Comparison of ENCODE assay signal across 17 cellular contexts in the genomic region with DNA sequence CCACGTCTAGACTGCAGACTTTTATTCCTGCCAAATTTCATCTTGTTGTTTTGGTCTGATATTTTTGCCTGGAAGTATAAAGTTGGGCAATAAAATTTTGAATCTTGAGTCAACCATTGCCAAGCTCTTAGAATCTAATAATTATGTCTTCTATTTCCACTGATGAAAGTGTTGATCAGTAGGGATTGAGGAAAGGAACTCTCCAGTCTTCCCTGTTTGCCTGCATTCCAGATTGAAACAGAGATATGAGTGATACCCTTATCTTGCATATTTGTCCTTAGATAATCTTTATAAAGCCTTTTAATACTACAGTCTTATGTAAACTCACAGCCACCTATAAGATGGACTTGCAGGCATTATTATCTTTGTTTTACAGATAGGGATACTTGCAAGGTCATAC. TPM values are rescaled to one million over a fixed set of nuclear protein-coding genes. Genes with fewer than 3 reads are reported as not detected.
DNase-seq lines count a peak whose midpoint lies in the region; FAIRE-seq and TF ChIP-seq lines count a peak whose summit lies in the region.
"Had no signal": no experiment of that assay in that cellular context is flagged by ENCODE, and none has a peak within 500 bp of the region (broad histone marks: within the 10 kb centered on the region; RNA-seq: fewer than 3 reads in every experiment).

No MANE protein-coding gene starts in this region.

- no peak overlapping the region for H3K4me2 ChIP-seq in neuronal stem cell (ENCODE audit: insufficient read depth, low read length, poor library complexity, severe bottlenecking)
- H3K4me2 ChIP-seq: GM23338 had no signal

- H3K14ac ChIP-seq in neuronal stem cell (ENCODE audit: low read length) = no peak overlapping the region

- H2BK15ac ChIP-seq in neuronal stem cell (ENCODE audit: low read length) = no peak overlapping the region

- H3K27me3 ChIP-seq in neuronal stem cell (ENCODE audit: control insufficient read depth in 3 of 3, insufficient read depth in 3 of 3, low read depth in 1 of 3, low read length in 3 of 3) = no peaks in the 10 kb centered on the region

- no peak overlapping the region for H2BK120ac ChIP-seq in neuronal stem cell (ENCODE audit: low read depth, low read length)

- H2AFZ ChIP-seq in neuronal stem cell (ENCODE audit: low read length) = peak overlapping the region; percentile 30
- H2AFZ ChIP-seq: GM23338 had no signal

- no peak overlapping the region for H4K91ac ChIP-seq in neuronal stem cell (ENCODE audit: low read depth, low read length, poor library complexity)

- DNase-seq in H54 (ENCODE audit: insufficient read length, low spot score) = no peak
- DNase-seq in amniotic epithelial cell (ENCODE audit: low read depth) = peak; percentile 19
- DNase-seq in neuronal stem cell (ENCODE audit: low spot score) = no peak
- DNase-seq in SW 1271 (lab: John Stamatoyannopoulos, UW) = no peak
- no peak for DNase-seq in NCI-H1436 (lab: John Stamatoyannopoulos, UW)
- no peak for DNase-seq in dedifferentiated amniotic fluid mesenchymal stem cell (ENCODE audit: extremely low spot score)
- DNase-seq: C1 segment of cervical spinal cord; Calu3; CD4-positive, alpha-beta memory T cell; COR-L47; DMS53; DMS79 treated with DMSO at 0.1 percent for 48 hours; GF-D8; HFFc6 had no signal

- H3K36me3 ChIP-seq in neuronal stem cell (replicated peaks in 1 of 2; ENCODE audit: control insufficient read depth in 2 of 2, insufficient read depth in 2 of 2, low read length in 2 of 2) = no peaks in the 10 kb centered on the region
- H3K36me3 ChIP-seq: HAP-1 had no signal

- no peak overlapping the region for H2BK12ac ChIP-seq in neuronal stem cell (ENCODE audit: low read length)

- no peak overlapping the region for H3K4ac ChIP-seq in neuronal stem cell (ENCODE audit: low read length)

- H3K27ac ChIP-seq in neuronal stem cell (replicated peaks; ENCODE audit: low read length) = no peak overlapping the region

- no peak overlapping the region for H3K9ac ChIP-seq in neuronal stem cell (ENCODE audit: low read depth, low read length, poor library complexity)

- H3K23ac ChIP-seq in neuronal stem cell (ENCODE audit: low read depth, low read length, poor library complexity) = no peak overlapping the region

- no CpG with 5 or more reads among the region's 1 CpG for WGBS in neuronal stem cell (ENCODE audit: extremely low coverage in 2 of 2, insufficient read length in 2 of 2, insufficient replicate concordance in 1 of 2), 2 donors

- H3K9me3 ChIP-seq in neuronal stem cell (replicated peaks in 1 of 2; ENCODE audit: control insufficient read depth in 2 of 2, insufficient read depth in 1 of 2, low read depth in 1 of 2, low read length in 2 of 2) = no peaks in the 10 kb centered on the region
- H3K9me3 ChIP-seq: HAP-1 had no signal

- H4K8ac ChIP-seq in neuronal stem cell (ENCODE audit: low read depth, low read length) = no peak overlapping the region

- TF ChIP-seq POLR2A in H54 (IDR thresholded peaks at IDR 0.05; ENCODE audit: low read depth, low read length) = no peak

- no peak overlapping the region for H2BK5ac ChIP-seq in neuronal stem cell (ENCODE audit: low read length)

- no peak overlapping the region for H3K4me3 ChIP-seq in neuronal stem cell (ENCODE audit: low read length in 2 of 2)
- H3K4me3 ChIP-seq: GM23338, HAP-1 had no signal

- H3K79me1 ChIP-seq in neuronal stem cell (ENCODE audit: low read depth, low read length) = no peaks in the 10 kb centered on the region

- H2AK5ac ChIP-seq in neuronal stem cell (ENCODE audit: low read depth, low read length) = no peak overlapping the region

- H3K4me1 ChIP-seq in neuronal stem cell (ENCODE audit: control insufficient read depth in 2 of 2, insufficient read depth in 1 of 2, low read depth in 1 of 2, low read length in 2 of 2) = no peaks in the 10 kb centered on the region

- no peak overlapping the region for H3K18ac ChIP-seq in neuronal stem cell (ENCODE audit: low read length)

- peak; percentile 65 for FAIRE-seq in H54 (lab: Jason Lieb, UNC)
- FAIRE-seq: GM18507 had no signal

RNA-seq across cellular contexts. Expression of a gene that starts 45.5 kb away (rescaled TPM):
- polyA plus RNA-seq in neuronal stem cell (2013, experiment 1 of 2) = 212 TPM
- polyA plus RNA-seq in neuronal stem cell (2013, experiment 2 of 2) = 204 TPM
